3 cellular contexts compared by ENCODE assay signal in genomic region chr3:150132101-150132749, GRCh38.
TF ChIP-seq lines count a peak whose summit lies in the region.

No MANE protein-coding gene starts in this region.

TF ChIP-seq in GM12891, 5 proteins besides CTCF, POLR2A, EP300 and RAD21:
- TF ChIP-seq SPI1 (IDR thresholded peaks at IDR 0.05; ENCODE audit: low read depth, low read length) (peak; percentile 86), TAF1 (IDR thresholded peaks at IDR 0.05; ENCODE audit: low read depth, low read length) (no peak)

TF ChIP-seq in HCT116, 20 proteins besides CTCF, POLR2A, EP300 and RAD21:
- TF ChIP-seq, protein P1, sequence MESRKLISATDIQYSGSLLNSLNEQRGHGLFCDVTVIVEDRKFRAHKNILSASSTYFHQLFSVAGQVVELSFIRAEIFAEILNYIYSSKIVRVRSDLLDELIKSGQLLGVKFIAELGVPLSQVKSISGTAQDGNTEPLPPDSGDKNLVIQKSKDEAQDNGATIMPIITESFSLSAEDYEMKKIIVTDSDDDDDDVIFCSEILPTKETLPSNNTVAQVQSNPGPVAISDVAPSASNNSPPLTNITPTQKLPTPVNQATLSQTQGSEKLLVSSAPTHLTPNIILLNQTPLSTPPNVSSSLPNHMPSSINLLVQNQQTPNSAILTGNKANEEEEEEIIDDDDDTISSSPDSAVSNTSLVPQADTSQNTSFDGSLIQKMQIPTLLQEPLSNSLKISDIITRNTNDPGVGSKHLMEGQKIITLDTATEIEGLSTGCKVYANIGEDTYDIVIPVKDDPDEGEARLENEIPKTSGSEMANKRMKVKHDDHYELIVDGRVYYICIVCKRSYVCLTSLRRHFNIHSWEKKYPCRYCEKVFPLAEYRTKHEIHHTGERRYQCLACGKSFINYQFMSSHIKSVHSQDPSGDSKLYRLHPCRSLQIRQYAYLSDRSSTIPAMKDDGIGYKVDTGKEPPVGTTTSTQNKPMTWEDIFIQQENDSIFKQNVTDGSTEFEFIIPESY (IDR thresholded peaks at IDR 0.05; ENCODE audit: extremely low read depth, insufficient replicate concordance, low read length): no peak
- TF ChIP-seq, protein P2, sequence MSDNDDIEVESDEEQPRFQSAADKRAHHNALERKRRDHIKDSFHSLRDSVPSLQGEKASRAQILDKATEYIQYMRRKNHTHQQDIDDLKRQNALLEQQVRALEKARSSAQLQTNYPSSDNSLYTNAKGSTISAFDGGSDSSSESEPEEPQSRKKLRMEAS (IDR thresholded peaks at IDR 0.05): no peak
- TF ChIP-seq FOSL1 (IDR thresholded peaks at IDR 0.05; ENCODE audit: low read depth): no peak
- no peak for TF ChIP-seq ZFX (IDR thresholded peaks at IDR 0.05)
- TF ChIP-seq SIN3A (IDR thresholded peaks at IDR 0.05; ENCODE audit: low read depth): no peak
- TF ChIP-seq JUND (IDR thresholded peaks at IDR 0.05): no peak
- TF ChIP-seq CBX3 (IDR thresholded peaks at IDR 0.05; ENCODE audit: low read depth): no peak
- TF ChIP-seq SRF (IDR thresholded peaks at IDR 0.05; ENCODE audit: low read depth): no peak
- no peak for TF ChIP-seq ELF1 (IDR thresholded peaks at IDR 0.05; ENCODE audit: borderline replicate concordance, low read depth)
- no peak for TF ChIP-seq EZH2phosphoT487 (IDR thresholded peaks at IDR 0.05; ENCODE audit: borderline replicate concordance)
- TF ChIP-seq CEBPB (IDR thresholded peaks at IDR 0.05; ENCODE audit: low read depth): no peak
- no peak for TF ChIP-seq YY1 (IDR thresholded peaks at IDR 0.05; ENCODE audit: extremely low read depth, insufficient replicate concordance, low read depth, low read length)
- TF ChIP-seq, protein P3, sequence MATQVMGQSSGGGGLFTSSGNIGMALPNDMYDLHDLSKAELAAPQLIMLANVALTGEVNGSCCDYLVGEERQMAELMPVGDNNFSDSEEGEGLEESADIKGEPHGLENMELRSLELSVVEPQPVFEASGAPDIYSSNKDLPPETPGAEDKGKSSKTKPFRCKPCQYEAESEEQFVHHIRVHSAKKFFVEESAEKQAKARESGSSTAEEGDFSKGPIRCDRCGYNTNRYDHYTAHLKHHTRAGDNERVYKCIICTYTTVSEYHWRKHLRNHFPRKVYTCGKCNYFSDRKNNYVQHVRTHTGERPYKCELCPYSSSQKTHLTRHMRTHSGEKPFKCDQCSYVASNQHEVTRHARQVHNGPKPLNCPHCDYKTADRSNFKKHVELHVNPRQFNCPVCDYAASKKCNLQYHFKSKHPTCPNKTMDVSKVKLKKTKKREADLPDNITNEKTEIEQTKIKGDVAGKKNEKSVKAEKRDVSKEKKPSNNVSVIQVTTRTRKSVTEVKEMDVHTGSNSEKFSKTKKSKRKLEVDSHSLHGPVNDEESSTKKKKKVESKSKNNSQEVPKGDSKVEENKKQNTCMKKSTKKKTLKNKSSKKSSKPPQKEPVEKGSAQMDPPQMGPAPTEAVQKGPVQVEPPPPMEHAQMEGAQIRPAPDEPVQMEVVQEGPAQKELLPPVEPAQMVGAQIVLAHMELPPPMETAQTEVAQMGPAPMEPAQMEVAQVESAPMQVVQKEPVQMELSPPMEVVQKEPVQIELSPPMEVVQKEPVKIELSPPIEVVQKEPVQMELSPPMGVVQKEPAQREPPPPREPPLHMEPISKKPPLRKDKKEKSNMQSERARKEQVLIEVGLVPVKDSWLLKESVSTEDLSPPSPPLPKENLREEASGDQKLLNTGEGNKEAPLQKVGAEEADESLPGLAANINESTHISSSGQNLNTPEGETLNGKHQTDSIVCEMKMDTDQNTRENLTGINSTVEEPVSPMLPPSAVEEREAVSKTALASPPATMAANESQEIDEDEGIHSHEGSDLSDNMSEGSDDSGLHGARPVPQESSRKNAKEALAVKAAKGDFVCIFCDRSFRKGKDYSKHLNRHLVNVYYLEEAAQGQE (IDR thresholded peaks at IDR 0.05; ENCODE audit: low read depth): no peak

TF ChIP-seq in H1, 55 proteins besides CTCF, POLR2A, EP300 and RAD21:
- TF ChIP-seq FOSL1 (IDR thresholded peaks at IDR 0.05; ENCODE audit: insufficient read depth, low read depth, low read length) (no peak), BRCA1 (IDR thresholded peaks at IDR 0.05; ENCODE audit: low read depth, low read length) (no peak), JUND (IDR thresholded peaks at IDR 0.05; ENCODE audit: low read length) (no peak), GABPA (IDR thresholded peaks at IDR 0.05; ENCODE audit: borderline replicate concordance, insufficient read depth, low read length) (no peak), TEAD4 (IDR thresholded peaks at IDR 0.05; ENCODE audit: low read depth, low read length) (no peak), KDM1A (IDR thresholded peaks at IDR 0.05; ENCODE audit: borderline replicate concordance, low read length) (no peak), POU5F1 (IDR thresholded peaks at IDR 0.05; ENCODE audit: low read depth, low read length) (no peak), ZNF274 (IDR thresholded peaks at IDR 0.05; ENCODE audit: borderline replicate concordance, extremely low read depth, low read length) (no peak), RNF2 (IDR thresholded peaks at IDR 0.05; ENCODE audit: borderline replicate concordance, low read depth, low read length, missing control alignments, poor library complexity, severe bottlenecking) (no peak), CEBPB (IDR thresholded peaks at IDR 0.05; ENCODE audit: low read depth, low read length) (no peak)
- TF ChIP-seq, protein P4, sequence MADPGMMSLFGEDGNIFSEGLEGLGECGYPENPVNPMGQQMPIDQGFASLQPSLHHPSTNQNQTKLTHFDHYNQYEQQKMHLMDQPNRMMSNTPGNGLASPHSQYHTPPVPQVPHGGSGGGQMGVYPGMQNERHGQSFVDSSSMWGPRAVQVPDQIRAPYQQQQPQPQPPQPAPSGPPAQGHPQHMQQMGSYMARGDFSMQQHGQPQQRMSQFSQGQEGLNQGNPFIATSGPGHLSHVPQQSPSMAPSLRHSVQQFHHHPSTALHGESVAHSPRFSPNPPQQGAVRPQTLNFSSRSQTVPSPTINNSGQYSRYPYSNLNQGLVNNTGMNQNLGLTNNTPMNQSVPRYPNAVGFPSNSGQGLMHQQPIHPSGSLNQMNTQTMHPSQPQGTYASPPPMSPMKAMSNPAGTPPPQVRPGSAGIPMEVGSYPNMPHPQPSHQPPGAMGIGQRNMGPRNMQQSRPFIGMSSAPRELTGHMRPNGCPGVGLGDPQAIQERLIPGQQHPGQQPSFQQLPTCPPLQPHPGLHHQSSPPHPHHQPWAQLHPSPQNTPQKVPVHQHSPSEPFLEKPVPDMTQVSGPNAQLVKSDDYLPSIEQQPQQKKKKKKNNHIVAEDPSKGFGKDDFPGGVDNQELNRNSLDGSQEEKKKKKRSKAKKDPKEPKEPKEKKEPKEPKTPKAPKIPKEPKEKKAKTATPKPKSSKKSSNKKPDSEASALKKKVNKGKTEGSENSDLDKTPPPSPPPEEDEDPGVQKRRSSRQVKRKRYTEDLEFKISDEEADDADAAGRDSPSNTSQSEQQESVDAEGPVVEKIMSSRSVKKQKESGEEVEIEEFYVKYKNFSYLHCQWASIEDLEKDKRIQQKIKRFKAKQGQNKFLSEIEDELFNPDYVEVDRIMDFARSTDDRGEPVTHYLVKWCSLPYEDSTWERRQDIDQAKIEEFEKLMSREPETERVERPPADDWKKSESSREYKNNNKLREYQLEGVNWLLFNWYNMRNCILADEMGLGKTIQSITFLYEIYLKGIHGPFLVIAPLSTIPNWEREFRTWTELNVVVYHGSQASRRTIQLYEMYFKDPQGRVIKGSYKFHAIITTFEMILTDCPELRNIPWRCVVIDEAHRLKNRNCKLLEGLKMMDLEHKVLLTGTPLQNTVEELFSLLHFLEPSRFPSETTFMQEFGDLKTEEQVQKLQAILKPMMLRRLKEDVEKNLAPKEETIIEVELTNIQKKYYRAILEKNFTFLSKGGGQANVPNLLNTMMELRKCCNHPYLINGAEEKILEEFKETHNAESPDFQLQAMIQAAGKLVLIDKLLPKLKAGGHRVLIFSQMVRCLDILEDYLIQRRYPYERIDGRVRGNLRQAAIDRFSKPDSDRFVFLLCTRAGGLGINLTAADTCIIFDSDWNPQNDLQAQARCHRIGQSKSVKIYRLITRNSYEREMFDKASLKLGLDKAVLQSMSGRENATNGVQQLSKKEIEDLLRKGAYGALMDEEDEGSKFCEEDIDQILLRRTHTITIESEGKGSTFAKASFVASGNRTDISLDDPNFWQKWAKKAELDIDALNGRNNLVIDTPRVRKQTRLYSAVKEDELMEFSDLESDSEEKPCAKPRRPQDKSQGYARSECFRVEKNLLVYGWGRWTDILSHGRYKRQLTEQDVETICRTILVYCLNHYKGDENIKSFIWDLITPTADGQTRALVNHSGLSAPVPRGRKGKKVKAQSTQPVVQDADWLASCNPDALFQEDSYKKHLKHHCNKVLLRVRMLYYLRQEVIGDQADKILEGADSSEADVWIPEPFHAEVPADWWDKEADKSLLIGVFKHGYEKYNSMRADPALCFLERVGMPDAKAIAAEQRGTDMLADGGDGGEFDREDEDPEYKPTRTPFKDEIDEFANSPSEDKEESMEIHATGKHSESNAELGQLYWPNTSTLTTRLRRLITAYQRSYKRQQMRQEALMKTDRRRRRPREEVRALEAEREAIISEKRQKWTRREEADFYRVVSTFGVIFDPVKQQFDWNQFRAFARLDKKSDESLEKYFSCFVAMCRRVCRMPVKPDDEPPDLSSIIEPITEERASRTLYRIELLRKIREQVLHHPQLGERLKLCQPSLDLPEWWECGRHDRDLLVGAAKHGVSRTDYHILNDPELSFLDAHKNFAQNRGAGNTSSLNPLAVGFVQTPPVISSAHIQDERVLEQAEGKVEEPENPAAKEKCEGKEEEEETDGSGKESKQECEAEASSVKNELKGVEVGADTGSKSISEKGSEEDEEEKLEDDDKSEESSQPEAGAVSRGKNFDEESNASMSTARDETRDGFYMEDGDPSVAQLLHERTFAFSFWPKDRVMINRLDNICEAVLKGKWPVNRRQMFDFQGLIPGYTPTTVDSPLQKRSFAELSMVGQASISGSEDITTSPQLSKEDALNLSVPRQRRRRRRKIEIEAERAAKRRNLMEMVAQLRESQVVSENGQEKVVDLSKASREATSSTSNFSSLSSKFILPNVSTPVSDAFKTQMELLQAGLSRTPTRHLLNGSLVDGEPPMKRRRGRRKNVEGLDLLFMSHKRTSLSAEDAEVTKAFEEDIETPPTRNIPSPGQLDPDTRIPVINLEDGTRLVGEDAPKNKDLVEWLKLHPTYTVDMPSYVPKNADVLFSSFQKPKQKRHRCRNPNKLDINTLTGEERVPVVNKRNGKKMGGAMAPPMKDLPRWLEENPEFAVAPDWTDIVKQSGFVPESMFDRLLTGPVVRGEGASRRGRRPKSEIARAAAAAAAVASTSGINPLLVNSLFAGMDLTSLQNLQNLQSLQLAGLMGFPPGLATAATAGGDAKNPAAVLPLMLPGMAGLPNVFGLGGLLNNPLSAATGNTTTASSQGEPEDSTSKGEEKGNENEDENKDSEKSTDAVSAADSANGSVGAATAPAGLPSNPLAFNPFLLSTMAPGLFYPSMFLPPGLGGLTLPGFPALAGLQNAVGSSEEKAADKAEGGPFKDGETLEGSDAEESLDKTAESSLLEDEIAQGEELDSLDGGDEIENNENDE (IDR thresholded peaks at IDR 0.05; ENCODE audit: insufficient replicate concordance, low read length): no peak
TF ChIP-seq in H1: peak in this region for 0.
